1 cellular context compared by ENCODE assay signal in the genomic region with DNA sequence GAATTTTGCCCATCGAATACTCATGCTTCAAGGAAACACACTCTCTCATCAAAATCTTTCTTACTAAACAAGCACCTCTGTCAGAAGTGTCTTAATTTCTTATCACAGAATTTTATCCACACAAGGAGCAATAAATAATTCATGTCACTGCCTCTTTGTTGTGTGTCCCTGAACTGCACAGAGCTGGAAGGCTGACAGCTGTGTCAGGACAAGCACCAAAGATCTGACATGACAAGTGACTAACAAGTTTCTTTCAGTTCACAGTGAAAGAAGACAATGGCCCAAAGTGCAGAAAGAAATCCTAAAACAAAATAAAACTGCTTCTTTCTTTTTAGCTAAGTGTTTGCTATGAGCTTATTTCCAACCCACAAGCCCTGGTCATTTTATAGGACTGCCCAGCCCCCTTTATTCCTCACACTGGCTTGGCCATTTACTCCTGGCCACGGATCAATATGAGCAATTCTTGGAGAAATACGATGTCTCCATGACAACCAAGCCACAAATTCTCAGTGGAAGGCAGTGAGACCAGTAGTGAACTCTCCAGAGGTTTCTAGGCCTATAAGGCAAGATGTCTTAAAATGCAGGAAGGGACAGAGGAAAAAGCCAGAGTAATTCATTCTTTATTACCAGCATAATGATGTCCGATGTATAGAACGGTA.
TF ChIP-seq lines count a peak whose summit lies in the region.

No MANE protein-coding gene starts in this region.

TF ChIP-seq in A549, 52 proteins besides CTCF, POLR2A, EP300 and RAD21 (continued from another document):
- TF ChIP-seq, protein P1, sequence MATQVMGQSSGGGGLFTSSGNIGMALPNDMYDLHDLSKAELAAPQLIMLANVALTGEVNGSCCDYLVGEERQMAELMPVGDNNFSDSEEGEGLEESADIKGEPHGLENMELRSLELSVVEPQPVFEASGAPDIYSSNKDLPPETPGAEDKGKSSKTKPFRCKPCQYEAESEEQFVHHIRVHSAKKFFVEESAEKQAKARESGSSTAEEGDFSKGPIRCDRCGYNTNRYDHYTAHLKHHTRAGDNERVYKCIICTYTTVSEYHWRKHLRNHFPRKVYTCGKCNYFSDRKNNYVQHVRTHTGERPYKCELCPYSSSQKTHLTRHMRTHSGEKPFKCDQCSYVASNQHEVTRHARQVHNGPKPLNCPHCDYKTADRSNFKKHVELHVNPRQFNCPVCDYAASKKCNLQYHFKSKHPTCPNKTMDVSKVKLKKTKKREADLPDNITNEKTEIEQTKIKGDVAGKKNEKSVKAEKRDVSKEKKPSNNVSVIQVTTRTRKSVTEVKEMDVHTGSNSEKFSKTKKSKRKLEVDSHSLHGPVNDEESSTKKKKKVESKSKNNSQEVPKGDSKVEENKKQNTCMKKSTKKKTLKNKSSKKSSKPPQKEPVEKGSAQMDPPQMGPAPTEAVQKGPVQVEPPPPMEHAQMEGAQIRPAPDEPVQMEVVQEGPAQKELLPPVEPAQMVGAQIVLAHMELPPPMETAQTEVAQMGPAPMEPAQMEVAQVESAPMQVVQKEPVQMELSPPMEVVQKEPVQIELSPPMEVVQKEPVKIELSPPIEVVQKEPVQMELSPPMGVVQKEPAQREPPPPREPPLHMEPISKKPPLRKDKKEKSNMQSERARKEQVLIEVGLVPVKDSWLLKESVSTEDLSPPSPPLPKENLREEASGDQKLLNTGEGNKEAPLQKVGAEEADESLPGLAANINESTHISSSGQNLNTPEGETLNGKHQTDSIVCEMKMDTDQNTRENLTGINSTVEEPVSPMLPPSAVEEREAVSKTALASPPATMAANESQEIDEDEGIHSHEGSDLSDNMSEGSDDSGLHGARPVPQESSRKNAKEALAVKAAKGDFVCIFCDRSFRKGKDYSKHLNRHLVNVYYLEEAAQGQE (IDR thresholded peaks at IDR 0.05) = no peak
- TF ChIP-seq CHD2 (IDR thresholded peaks at IDR 0.05; ENCODE audit: low read length, partially characterized antibody) = no peak
- TF ChIP-seq MYC (IDR thresholded peaks at IDR 0.05; ENCODE audit: borderline replicate concordance, low read length) = no peak
- TF ChIP-seq TFCP2L1 (CRISPR knock-in tag; IDR thresholded peaks at IDR 0.05) = no peak
- TF ChIP-seq ZNF302 (CRISPR knock-in tag; IDR thresholded peaks at IDR 0.05) = no peak
- no peak for TF ChIP-seq BHLHE40 (IDR thresholded peaks at IDR 0.05; ENCODE audit: low read depth, low read length)
TF ChIP-seq in A549: peak in this region for 0.
